Comparison of ENCODE assay signal across 8 cellular contexts in the genomic region with DNA sequence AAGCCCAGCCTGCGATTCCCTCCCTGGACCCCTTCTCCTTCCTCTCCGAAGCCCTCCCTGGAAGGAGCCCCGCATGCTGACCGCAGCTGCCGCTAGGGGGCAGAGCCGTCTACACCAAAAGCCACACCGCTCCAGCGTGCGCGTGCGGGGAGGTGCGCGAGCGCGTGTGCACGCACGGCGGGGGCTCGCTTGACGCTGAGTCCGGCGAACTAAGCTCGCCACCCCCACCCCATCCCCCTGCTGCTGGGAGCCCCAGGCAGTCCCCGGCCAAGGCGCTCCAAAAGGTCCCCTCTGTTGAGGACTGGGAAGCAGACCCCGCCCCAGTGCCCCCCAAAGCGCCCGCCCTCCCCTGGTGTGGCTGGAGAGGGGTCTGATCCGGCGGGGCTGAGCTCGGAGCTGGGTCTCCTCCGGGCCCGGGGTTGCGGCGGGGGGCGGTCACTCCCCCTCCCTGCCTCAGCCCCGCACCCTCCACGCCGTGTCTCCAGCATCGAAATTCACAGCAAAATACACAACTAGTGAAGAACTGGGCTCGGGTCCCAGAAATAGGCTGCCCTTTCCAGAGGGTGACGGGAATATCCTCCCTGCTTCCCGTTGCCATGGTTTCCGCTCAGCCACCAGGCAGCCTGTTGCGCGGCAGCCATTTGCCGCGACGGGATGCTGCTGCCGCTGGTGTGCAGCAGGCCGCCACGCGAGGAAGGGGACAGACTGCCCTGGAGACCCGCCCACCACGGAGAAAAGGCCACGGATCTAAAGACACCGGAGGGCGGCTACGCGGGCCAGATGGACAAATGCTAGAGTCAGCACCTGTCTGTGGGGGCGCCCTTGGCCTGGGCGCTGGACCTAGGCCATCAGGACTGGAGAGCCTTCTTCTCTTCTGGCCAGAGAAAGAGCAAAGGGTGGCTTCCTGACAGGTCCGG. TPM values are rescaled to one million over a fixed set of nuclear protein-coding genes. Genes with fewer than 3 reads are reported as not detected.
DNase-seq lines count a peak whose midpoint lies in the region; ATAC-seq, FAIRE-seq and TF ChIP-seq lines count a peak whose summit lies in the region.

No MANE protein-coding gene starts in this region.

- H3K9me3 ChIP-seq in HUES64 (ENCODE audit: insufficient read depth, low read depth, low read length), result no peaks in the 10 kb centered on the region
- no peaks in the 10 kb centered on the region for H3K9me3 ChIP-seq in SJCRH30 (replicated peaks)
- no peaks in the 10 kb centered on the region for H3K9me3 ChIP-seq in osteoblast (ENCODE audit: low read depth, low read length)

- peak overlapping the region; percentile 34 for H3K4me2 ChIP-seq in osteoblast (ENCODE audit: insufficient read depth, low read length)

- DNase-seq in GM12892 (ENCODE audit: insufficient read length), result peak; percentile 60
- peak; percentile 74 to 81 for DNase-seq in SJCRH30
- DNase-seq in activated naive CD4-positive, alpha-beta T cell treated with anti-CD3 and anti-CD28 coated beads for 36 hours, result peak; percentile 78
- peak; percentile 68 for DNase-seq in germinal center (ENCODE audit: low spot score)
- DNase-seq in osteoblast (ENCODE audit: insufficient read length, low spot score, missing footprints), result peak; percentile 96

- no peaks in the 10 kb centered on the region for H4K20me1 ChIP-seq in osteoblast (ENCODE audit: insufficient read depth, low read length)

- H2AFZ ChIP-seq in osteoblast (ENCODE audit: low read length), result peak overlapping the region; percentile 15

- H3K79me2 ChIP-seq in osteoblast (ENCODE audit: insufficient read depth, low read length), result no peaks in the 10 kb centered on the region

- no peaks in the 10 kb centered on the region for H3K27me3 Mint-ChIP-seq in activated naive CD4-positive, alpha-beta T cell treated with anti-CD3 and anti-CD28 coated beads for 36 hours (ENCODE audit: low read depth)

- no peaks in the 10 kb centered on the region for H3K9me3 Mint-ChIP-seq in activated naive CD4-positive, alpha-beta T cell treated with anti-CD3 and anti-CD28 coated beads for 36 hours

- intact Hi-C loops in activated naive CD4-positive, alpha-beta T cell treated with anti-CD3 and anti-CD28 coated beads for 36 hours (cut with micrococcal nuclease), result loop anchor here (1.0 to 5.0 kb wide), 4 partner anchors 39 to 59 kb away; no protein-coding TSS in a partner anchor

- peak overlapping the region; percentile 8 for H3K27ac Mint-ChIP-seq in activated naive CD4-positive, alpha-beta T cell treated with anti-CD3 and anti-CD28 coated beads for 36 hours

- peaks cover 35% of the 10 kb centered on the region for H3K27me3 ChIP-seq in HUES64 (ENCODE audit: insufficient read depth, low read length)
- no peaks in the 10 kb centered on the region for H3K27me3 ChIP-seq in SJCRH30
- H3K27me3 ChIP-seq in osteoblast (ENCODE audit: insufficient read depth, low read length), result peaks cover 32% of the 10 kb centered on the region

- TF ChIP-seq POLR2A in GM12892 (IDR thresholded peaks at IDR 0.05; ENCODE audit: low read depth, low read length), result no peak

- CTCF ChIA-PET in activated naive CD4-positive, alpha-beta T cell treated with anti-CD3 and anti-CD28 coated beads for 36 hours (lab: Charles Lee), result interaction anchor here (0.7 to 3.3 kb wide), 15 partner anchors 10 to 137 kb away, joined by 3 to 25 read pairs (median 5); a partner anchor contains a TSS

- TF ChIP-seq CTCF in osteoblast (IDR thresholded peaks at IDR 0.05; ENCODE audit: extremely low read depth, low read depth, low read length), result peak; percentile 57

- peak overlapping the region; percentile 63 for H3K4me3 Mint-ChIP-seq in activated naive CD4-positive, alpha-beta T cell treated with anti-CD3 and anti-CD28 coated beads for 36 hours

- H3K27ac ChIP-seq in HUES64 (ENCODE audit: low read depth, low read length), result no peak overlapping the region
- no peak overlapping the region for H3K27ac ChIP-seq in SJCRH30
- H3K27ac ChIP-seq in osteoblast (ENCODE audit: low read depth, low read length), result no peak overlapping the region
- H3K27ac ChIP-seq in temporal lobe (ENCODE audit: low read depth, low read length), result peak overlapping the region; percentile 74

- peak; percentile 53 for FAIRE-seq in GM12892 (lab: Jason Lieb, UNC)

- 7% methylated on average over 52 of the region's 63 CpGs for WGBS in HUES64

- H3K4me1 ChIP-seq in HUES64 (ENCODE audit: insufficient read depth, low read length) (no peaks in the 10 kb centered on the region), SJCRH30 (no peaks in the 10 kb centered on the region), osteoblast (ENCODE audit: insufficient read depth, low read length) (peaks cover 13% of the 10 kb centered on the region)

- ATAC-seq in GM18517 (IDR thresholded peaks at IDR 0.05; ENCODE audit: unreplicated experiment), result no peak

- H3K36me3 Mint-ChIP-seq in activated naive CD4-positive, alpha-beta T cell treated with anti-CD3 and anti-CD28 coated beads for 36 hours (ENCODE audit: low read depth), result no peaks in the 10 kb centered on the region

- peaks cover 8% of the 10 kb centered on the region for H3K4me1 Mint-ChIP-seq in activated naive CD4-positive, alpha-beta T cell treated with anti-CD3 and anti-CD28 coated beads for 36 hours (ENCODE audit: low read depth)

- H3K9ac ChIP-seq in HUES64 (ENCODE audit: low read depth, low read length), result no peak overlapping the region

- H3K36me3 ChIP-seq in HUES64 (ENCODE audit: insufficient read depth, low read length) (no peaks in the 10 kb centered on the region), SJCRH30 (no peaks in the 10 kb centered on the region), osteoblast (ENCODE audit: insufficient read depth, low read length) (no peaks in the 10 kb centered on the region)

- H3K4me3 ChIP-seq in HUES64 (ENCODE audit: low read length), result peak overlapping the region; percentile 40
- H3K4me3 ChIP-seq in SJCRH30, result peak overlapping the region; percentile 52
- peak overlapping the region; percentile 40 for H3K4me3 ChIP-seq in osteoblast (ENCODE audit: insufficient read depth, low read length)

RNA-seq across cellular contexts. Expression of a gene that starts 11.2 kb away (rescaled TPM):
- 9.4 TPM for polyA plus RNA-seq in GM12892 (2012; ENCODE audit: missing spikeins)
- 17.6 TPM for polyA plus RNA-seq in HUES64 (2013, experiment 1 of 2)
- 17.4 TPM for polyA plus RNA-seq in HUES64 (2013, experiment 2 of 2)
- 27.0 and 32.5 TPM in 2 replicates for total RNA-seq in SJCRH30 (2014; rRNA removed; shearing (Covaris generic))
- total RNA-seq in activated naive CD4-positive, alpha-beta T cell treated with anti-CD3 and anti-CD28 coated beads for 36 hours, result 10 to 100 TPM; 13.4 to 15.1 TPM
- total RNA-seq in osteoblast (29.3 and 33.0 TPM in 2 replicates), temporal lobe (13.8 TPM)

RNA-seq across cellular contexts. Expression of a gene that starts 36.8 kb away (rescaled TPM):
- not detected for polyA plus RNA-seq in GM12892 (2012; ENCODE audit: missing spikeins)
- 0.35 TPM for polyA plus RNA-seq in HUES64 (2013, experiment 1 of 2)
- polyA plus RNA-seq in HUES64 (2013, experiment 2 of 2), result 0.82 TPM
- total RNA-seq in SJCRH30 (2014; rRNA removed; shearing (Covaris generic)), result 0.14 TPM in 1 of 2 replicates, not detected in the other
- total RNA-seq in activated naive CD4-positive, alpha-beta T cell treated with anti-CD3 and anti-CD28 coated beads for 36 hours, result under 1 TPM in 1 of 2 experiments, not detected in 1; 0.36 TPM
- total RNA-seq in osteoblast, result under 0.01 TPM in 2 replicates
- total RNA-seq in temporal lobe, result 1.7 TPM
